ENCODE assay signal across 18 cellular contexts in genomic region chr4:122932763-122933162, GRCh38. TPM values are rescaled to one million over a fixed set of nuclear protein-coding genes. Genes with fewer than 3 reads are reported as not detected.
DNase-seq lines count a peak whose midpoint lies in the region; ATAC-seq and TF ChIP-seq lines count a peak whose summit lies in the region.
"Had no signal": no experiment of that assay in that cellular context is flagged by ENCODE, and none has a peak within 500 bp of the region (broad histone marks: within the 10 kb centered on the region; RNA-seq: fewer than 3 reads in every experiment).

No MANE protein-coding gene starts in this region.

- no peak overlapping the region for H3K4me2 ChIP-seq in IMR-90 (ENCODE audit: low read depth, low read length)
- H3K4me2 ChIP-seq in mesenchymal stem cell (ENCODE audit: low read length, poor library complexity, severe bottlenecking): no peak overlapping the region
- H3K4me2 ChIP-seq: GM23338 had no signal

- TF ChIP-seq CTCF in IMR-90 (conservative IDR thresholded peaks at IDR 0.05; ENCODE audit: low read depth, low read length): no peak
- TF ChIP-seq CTCF in endodermal cell (conservative IDR thresholded peaks at IDR 0.05): no peak

- H3K36me3 Mint-ChIP-seq in activated CD8-positive, alpha-beta memory T cell treated with anti-CD3 and anti-CD28 coated beads, Interleukin-2, amount 10 ng/mL, durations not matched to agents 7 days and 5 days: peaks cover 42% of the 10 kb centered on the region
- peaks cover 35% of the 10 kb centered on the region for H3K36me3 Mint-ChIP-seq in endodermal cell (ENCODE audit: low read depth)
- H3K36me3 Mint-ChIP-seq in stimulated activated effector memory CD8-positive, alpha-beta T cell treated with anti-CD3 and anti-CD28 coated beads, Interleukin-12 subunit alpha, Interleukin-12 subunit beta, amount 100 ng/mL, for 72 hours: peaks cover 86% of the 10 kb centered on the region
- H3K36me3 Mint-ChIP-seq in activated CD8-positive, alpha-beta T cell treated with anti-CD3 and anti-CD28 coated beads, Interleukin-2, amount 10 ng/mL, durations not matched to agents 7 days and 5 days (ENCODE audit: low read depth): peaks cover 42% of the 10 kb centered on the region

- H4K8ac ChIP-seq in IMR-90 (ENCODE audit: low read depth in 2 of 2, low read length in 2 of 2): no peak overlapping the region
- no peak overlapping the region for H4K8ac ChIP-seq in mesenchymal stem cell (ENCODE audit: low read length)

- no peak overlapping the region for H2AK9ac ChIP-seq in IMR-90 (replicated peaks; ENCODE audit: low read depth, low read length, poor library complexity)

- intact Hi-C loops in IMR-90 (cut with micrococcal nuclease): loop anchor here (5.0 to 10.0 kb wide), 3 partner anchors 350 to 1182 kb away; no protein-coding TSS in a partner anchor

- H2BK120ac ChIP-seq in IMR-90 (ENCODE audit: low read depth, low read length) (no peak overlapping the region), mesenchymal stem cell (ENCODE audit: low read depth, low read length) (no peak overlapping the region)

- no peak overlapping the region for H2BK12ac ChIP-seq in mesenchymal stem cell (ENCODE audit: low read length in 2 of 2)

- in situ Hi-C loops in IMR-90 (cut with MboI; ENCODE audit: low sequenced_read_pairs): no loop called here

- H4K20me1 ChIP-seq in IMR-90 (ENCODE audit: insufficient read depth, low read length): no peaks in the 10 kb centered on the region

- H2BK5ac ChIP-seq in IMR-90 (ENCODE audit: low read depth, low read length, poor library complexity, severe bottlenecking) (no peak overlapping the region), mesenchymal stem cell (ENCODE audit: low read depth, low read length, poor library complexity, severe bottlenecking) (no peak overlapping the region)

- H3K9ac ChIP-seq in IMR-90 (ENCODE audit: low read depth, low read length) (no peak overlapping the region), endodermal cell (ENCODE audit: extremely low read depth, low read length, poor library complexity, severe bottlenecking) (no peak overlapping the region), mesenchymal stem cell (ENCODE audit: low read length) (no peak overlapping the region)

- H3K4ac ChIP-seq in IMR-90 (ENCODE audit: low read depth, low read length): no peak overlapping the region
- no peak overlapping the region for H3K4ac ChIP-seq in mesenchymal stem cell (ENCODE audit: low read depth in 1 of 2, low read length in 2 of 2)

- H2BK15ac ChIP-seq in IMR-90 (ENCODE audit: low read depth, low read length) (no peak overlapping the region), mesenchymal stem cell (ENCODE audit: low read depth, poor library complexity, severe bottlenecking) (no peak overlapping the region)

- no peak overlapping the region for H3K4me3 ChIP-seq in IMR-90 (ENCODE audit: insufficient read depth, low read depth, low read length)
- H3K4me3 ChIP-seq in endodermal cell (ENCODE audit: low read length): no peak overlapping the region
- no peak overlapping the region for H3K4me3 ChIP-seq in mesenchymal stem cell (ENCODE audit: insufficient read depth in 1 of 2, low read depth in 1 of 2, low read length in 2 of 2)
- H3K4me3 ChIP-seq: GM23338 had no signal

- H3K27ac ChIP-seq in IMR-90 (ENCODE audit: insufficient read depth, low read length) (no peak overlapping the region), endodermal cell (ENCODE audit: low read depth, low read length) (no peak overlapping the region), mesenchymal stem cell (ENCODE audit: low read length, poor library complexity, severe bottlenecking) (no peak overlapping the region)

- BruUV-seq in IMR-90 (replicated peaks; lab: Mats Ljungman, UMichigan): no TSS peak

- H4K91ac ChIP-seq in IMR-90 (ENCODE audit: insufficient read depth, low read depth, low read length) (no peak overlapping the region), mesenchymal stem cell (ENCODE audit: low read length) (no peak overlapping the region)

- dilution Hi-C loops in IMR-90 (cut with HindIII; ENCODE audit: low sequenced_read_pairs, unreplicated experiment): no loop called here

- no peak overlapping the region for H3K4me3 Mint-ChIP-seq in activated CD8-positive, alpha-beta memory T cell treated with anti-CD3 and anti-CD28 coated beads, Interleukin-2, amount 10 ng/mL, durations not matched to agents 7 days and 5 days
- no peak overlapping the region for H3K4me3 Mint-ChIP-seq in endodermal cell
- no peak overlapping the region for H3K4me3 Mint-ChIP-seq in stimulated activated effector memory CD8-positive, alpha-beta T cell treated with anti-CD3 and anti-CD28 coated beads, Interleukin-12 subunit alpha, Interleukin-12 subunit beta, amount 100 ng/mL, for 72 hours
- H3K4me3 Mint-ChIP-seq in activated CD8-positive, alpha-beta T cell treated with anti-CD3 and anti-CD28 coated beads, Interleukin-2, amount 10 ng/mL, durations not matched to agents 7 days and 5 days: no peak overlapping the region
- H3K4me3 Mint-ChIP-seq: CD4-positive, alpha-beta memory T cell; GM23338; H9 had no signal

- H2AK5ac ChIP-seq in IMR-90 (ENCODE audit: low read depth, low read length): no peak overlapping the region
- H2AK5ac ChIP-seq in mesenchymal stem cell (ENCODE audit: low read length, severe bottlenecking): no peak overlapping the region

- no peaks in the 10 kb centered on the region for H3K27me3 Mint-ChIP-seq in activated CD8-positive, alpha-beta memory T cell treated with anti-CD3 and anti-CD28 coated beads, Interleukin-2, amount 10 ng/mL, durations not matched to agents 7 days and 5 days
- H3K27me3 Mint-ChIP-seq in endodermal cell (ENCODE audit: insufficient read depth): no peaks in the 10 kb centered on the region
- no peaks in the 10 kb centered on the region for H3K27me3 Mint-ChIP-seq in activated CD8-positive, alpha-beta T cell treated with anti-CD3 and anti-CD28 coated beads, Interleukin-2, amount 10 ng/mL, durations not matched to agents 7 days and 5 days (ENCODE audit: low read depth)
- H3K27me3 Mint-ChIP-seq: CD4-positive, alpha-beta memory T cell had no signal

- H3K27ac Mint-ChIP-seq in activated CD8-positive, alpha-beta memory T cell treated with anti-CD3 and anti-CD28 coated beads, Interleukin-2, amount 10 ng/mL, durations not matched to agents 7 days and 5 days: peak overlapping the region; percentile 38
- peak overlapping the region; percentile 21 for H3K27ac Mint-ChIP-seq in endodermal cell
- H3K27ac Mint-ChIP-seq in stimulated activated effector memory CD8-positive, alpha-beta T cell treated with anti-CD3 and anti-CD28 coated beads, Interleukin-12 subunit alpha, Interleukin-12 subunit beta, amount 100 ng/mL, for 72 hours: peak overlapping the region; percentile 37
- H3K27ac Mint-ChIP-seq in activated CD8-positive, alpha-beta T cell treated with anti-CD3 and anti-CD28 coated beads, Interleukin-2, amount 10 ng/mL, durations not matched to agents 7 days and 5 days: no peak overlapping the region
- H3K27ac Mint-ChIP-seq: GM23338 had no signal

- H3K18ac ChIP-seq in IMR-90 (ENCODE audit: low read depth, low read length) (no peak overlapping the region), mesenchymal stem cell (ENCODE audit: low read depth in 1 of 2, low read length in 2 of 2) (no peak overlapping the region)

- H3K56ac ChIP-seq in IMR-90 (ENCODE audit: extremely low read depth, insufficient read depth, low read length): no peak overlapping the region

- peaks cover 21% of the 10 kb centered on the region for H3K4me1 Mint-ChIP-seq in activated CD8-positive, alpha-beta memory T cell treated with anti-CD3 and anti-CD28 coated beads, Interleukin-2, amount 10 ng/mL, durations not matched to agents 7 days and 5 days
- no peaks in the 10 kb centered on the region for H3K4me1 Mint-ChIP-seq in endodermal cell
- H3K4me1 Mint-ChIP-seq in stimulated activated effector memory CD8-positive, alpha-beta T cell treated with anti-CD3 and anti-CD28 coated beads, Interleukin-12 subunit alpha, Interleukin-12 subunit beta, amount 100 ng/mL, for 72 hours: peaks cover 14% of the 10 kb centered on the region
- peaks cover 21% of the 10 kb centered on the region for H3K4me1 Mint-ChIP-seq in activated CD8-positive, alpha-beta T cell treated with anti-CD3 and anti-CD28 coated beads, Interleukin-2, amount 10 ng/mL, durations not matched to agents 7 days and 5 days (ENCODE audit: low read depth)
- H3K4me1 Mint-ChIP-seq: GM23338, H9 had no signal

- POLR2A ChIA-PET in IMR-90 (lab: Charles Lee; ENCODE audit: unreplicated experiment): no interaction called here
- POLR2A ChIA-PET in activated CD8-positive, alpha-beta T cell treated with anti-CD3 and anti-CD28 coated beads, Interleukin-2, amount 10 ng/mL, durations not matched to agents 7 days and 5 days (lab: Charles Lee): no interaction called here

- H3K4me1 ChIP-seq in IMR-90 (ENCODE audit: control insufficient read depth, insufficient read depth, low read length) (no peaks in the 10 kb centered on the region), endodermal cell (ENCODE audit: control insufficient read depth, insufficient read depth, low read length) (no peaks in the 10 kb centered on the region), mesenchymal stem cell (ENCODE audit: control insufficient read depth, insufficient read depth, low read depth, low read length) (no peaks in the 10 kb centered on the region)

- no peak overlapping the region for H3K14ac ChIP-seq in IMR-90 (replicated peaks; ENCODE audit: low read depth, low read length)
- no peak overlapping the region for H3K14ac ChIP-seq in mesenchymal stem cell (ENCODE audit: low read length in 2 of 2)

- no peak for ATAC-seq in activated CD8-positive, alpha-beta memory T cell treated with anti-CD3 and anti-CD28 coated beads, Interleukin-2, amount 10 ng/mL, durations not matched to agents 7 days and 5 days
- ATAC-seq in IMR-90 (ENCODE audit: low read depth): no peak
- no peak for ATAC-seq in stimulated activated effector memory CD8-positive, alpha-beta T cell treated with anti-CD3 and anti-CD28 coated beads, Interleukin-12 subunit alpha, Interleukin-12 subunit beta, amount 100 ng/mL, for 72 hours
- no peak for ATAC-seq in activated CD8-positive, alpha-beta T cell treated with anti-CD3 and anti-CD28 coated beads, Interleukin-2, amount 10 ng/mL, durations not matched to agents 7 days and 5 days
- ATAC-seq: GM23338, HCT116 had no signal

- H2AFZ ChIP-seq in IMR-90 (replicated peaks; ENCODE audit: low read length, poor library complexity): no peak overlapping the region
- H2AFZ ChIP-seq in mesenchymal stem cell (ENCODE audit: low read depth, low read length): no peak overlapping the region
- H2AFZ ChIP-seq: GM23338 had no signal

- H3K79me1 ChIP-seq in IMR-90 (ENCODE audit: low read depth in 1 of 2, low read length in 2 of 2) (peaks cover 0 to 2% of the 10 kb centered on the region in 2 experiments; a peak in 1 of 4 replicates), mesenchymal stem cell (replicated peaks; ENCODE audit: low read length, poor library complexity, severe bottlenecking) (peaks cover 6% of the 10 kb centered on the region)

- no peak for DNase-seq in activated CD8-positive, alpha-beta memory T cell treated with anti-CD3 and anti-CD28 coated beads, Interleukin-2, amount 10 ng/mL, durations not matched to agents 7 days and 5 days
- DNase-seq in activated CD8-positive, alpha-beta memory T cell treated with anti-CD3 and anti-CD28 coated beads for 24 hours: no peak
- DNase-seq in IMR-90 (no peak), endodermal cell (no peak), mesenchymal stem cell (no peak)
- DNase-seq in stimulated activated effector memory CD8-positive, alpha-beta T cell treated with anti-CD3 and anti-CD28 coated beads, Interleukin-12 subunit alpha, Interleukin-12 subunit beta, amount 100 ng/mL, for 72 hours (ENCODE audit: low spot score in 2 of 2): no peak
- no peak for DNase-seq in activated CD8-positive, alpha-beta T cell treated with anti-CD3 and anti-CD28 coated beads, Interleukin-2, amount 10 ng/mL, durations not matched to agents 7 days and 5 days
- DNase-seq: 8988T; C1 segment of cervical spinal cord; Calu3; CD4-positive, alpha-beta memory T cell; COR-L47; DMS53; DMS79 treated with DMSO at 0.1 percent for 48 hours; GF-D8; H9 had no signal

- no peaks in the 10 kb centered on the region for H3K9me1 ChIP-seq in IMR-90 (ENCODE audit: insufficient read depth, low read length)

- no peaks in the 10 kb centered on the region for H3K9me3 ChIP-seq in IMR-90 (ENCODE audit: control insufficient read depth, insufficient read depth, low read length)
- H3K9me3 ChIP-seq in endodermal cell (ENCODE audit: control insufficient read depth, low read length): no peaks in the 10 kb centered on the region
- H3K9me3 ChIP-seq in mesenchymal stem cell (ENCODE audit: control insufficient read depth, low read length): no peaks in the 10 kb centered on the region

- peaks cover 13% of the 10 kb centered on the region for H3K36me3 ChIP-seq in IMR-90 (ENCODE audit: control insufficient read depth, insufficient read depth, low read length)
- H3K36me3 ChIP-seq in endodermal cell (ENCODE audit: control insufficient read depth, insufficient read depth, low read length): peaks cover 53% of the 10 kb centered on the region
- H3K36me3 ChIP-seq in mesenchymal stem cell (ENCODE audit: control insufficient read depth in 1 of 2, insufficient read depth in 2 of 2, low read depth in 1 of 2, low read length in 2 of 2): peaks cover 2 to 68% of the 10 kb centered on the region in 2 experiments

- H2BK20ac ChIP-seq in IMR-90 (ENCODE audit: low read depth, low read length): no peak overlapping the region

- TF ChIP-seq RAD21 in IMR-90 (IDR thresholded peaks at IDR 0.05; ENCODE audit: low read length): no peak

- no peak overlapping the region for H4K5ac ChIP-seq in IMR-90 (ENCODE audit: low read depth, low read length)

- H3K27me3 ChIP-seq in IMR-90 (ENCODE audit: control insufficient read depth, insufficient read depth, low read length) (no peaks in the 10 kb centered on the region), endodermal cell (ENCODE audit: control insufficient read depth, insufficient read depth, low read length, poor library complexity, severe bottlenecking) (no peaks in the 10 kb centered on the region), mesenchymal stem cell (ENCODE audit: control insufficient read depth in 1 of 2, insufficient read depth in 1 of 2, low read length in 2 of 2) (no peaks in the 10 kb centered on the region)

- H3K9me3 Mint-ChIP-seq in activated CD8-positive, alpha-beta memory T cell treated with anti-CD3 and anti-CD28 coated beads, Interleukin-2, amount 10 ng/mL, durations not matched to agents 7 days and 5 days (ENCODE audit: low read depth): no peaks in the 10 kb centered on the region
- H3K9me3 Mint-ChIP-seq in endodermal cell: no peaks in the 10 kb centered on the region
- no peaks in the 10 kb centered on the region for H3K9me3 Mint-ChIP-seq in stimulated activated effector memory CD8-positive, alpha-beta T cell treated with anti-CD3 and anti-CD28 coated beads, Interleukin-12 subunit alpha, Interleukin-12 subunit beta, amount 100 ng/mL, for 72 hours
- H3K9me3 Mint-ChIP-seq in activated CD8-positive, alpha-beta T cell treated with anti-CD3 and anti-CD28 coated beads, Interleukin-2, amount 10 ng/mL, durations not matched to agents 7 days and 5 days (ENCODE audit: insufficient read depth): no peaks in the 10 kb centered on the region
- H3K9me3 Mint-ChIP-seq: CD4-positive, alpha-beta memory T cell; GM23338; H9 had no signal

- no peak for TF ChIP-seq POLR2A in IMR-90 (IDR thresholded peaks at IDR 0.05; ENCODE audit: low read depth, low read length)

- H3K23ac ChIP-seq in IMR-90 (ENCODE audit: low read depth, low read length) (no peak overlapping the region), mesenchymal stem cell (ENCODE audit: low read length in 2 of 2) (no peak overlapping the region)

- CTCF ChIA-PET in activated CD8-positive, alpha-beta memory T cell treated with anti-CD3 and anti-CD28 coated beads, Interleukin-2, amount 10 ng/mL, durations not matched to agents 7 days and 5 days (lab: Charles Lee): interaction anchor here (1.1 to 1.7 kb wide), 3 partner anchors 18 to 355 kb away, joined by 3 to 7 read pairs (median 5); no protein-coding TSS in a partner anchor
- CTCF ChIA-PET in IMR-90 (lab: Yijun Ruan, JAX): interaction anchor here (0.6 kb wide), 1 partner anchor 160 kb away, joined by 5 read pairs; no protein-coding TSS in a partner anchor
- CTCF ChIA-PET in activated CD8-positive, alpha-beta T cell treated with anti-CD3 and anti-CD28 coated beads, Interleukin-2, amount 10 ng/mL, durations not matched to agents 7 days and 5 days (lab: Charles Lee): no interaction called here

RNA-seq across cellular contexts. Expression of gene NUDT6, which starts 10.4 kb away (rescaled TPM):
- 10 to 100 TPM; 14.7 to 15.6 TPM for total RNA-seq in activated CD8-positive, alpha-beta memory T cell treated with anti-CD3 and anti-CD28 coated beads, Interleukin-2, amount 10 ng/mL, durations not matched to agents 7 days and 5 days
- total RNA-seq in IMR-90 (2012; rRNA removed) (2.7 and 4.2 TPM in 2 replicates), endodermal cell (10 to 100 TPM in 1 of 2 donors, 1 to 10 TPM in 1; 5.8 to 11.6 TPM)
- polyA plus RNA-seq in IMR-90 (2012; rRNA removed): 4.8 and 5.1 TPM in 2 replicates
- 2.5 and 3.1 TPM in 2 replicates for polyA plus RNA-seq in IMR-90 (2012; cell fraction: cytosol; rRNA removed)
- polyA plus RNA-seq in IMR-90 (2012; cell fraction: nucleus; rRNA removed; ENCODE audit: low replicate concordance): 2.1 and 4.5 TPM in 2 replicates
- polyA plus RNA-seq in endodermal cell (2013, experiment 1 of 2): 10.4 TPM
- polyA plus RNA-seq in endodermal cell (2013, experiment 2 of 2): 10.0 TPM
- polyA plus RNA-seq in mesenchymal stem cell (2013, experiment 1 of 2): 6.2 TPM
- 5.9 TPM for polyA plus RNA-seq in mesenchymal stem cell (2013, experiment 2 of 2)
- total RNA-seq in activated CD8-positive, alpha-beta T cell treated with anti-CD3 and anti-CD28 coated beads, Interleukin-2, amount 10 ng/mL, durations not matched to agents 7 days and 5 days: 10 to 100 TPM; 11.4 to 13.7 TPM
